ENCODE assay signal across 8 cellular contexts in genomic region chr4:113316879-113317278, GRCh38.
DNase-seq lines count a peak whose midpoint lies in the region; ATAC-seq and TF ChIP-seq lines count a peak whose summit lies in the region.

No MANE protein-coding gene starts in this region.

- peak; percentile 100 for ATAC-seq in GM19438 (IDR thresholded peaks at IDR 0.05; ENCODE audit: low read depth, unreplicated experiment)
- peak; percentile 95 for ATAC-seq in HG03280 (IDR thresholded peaks at IDR 0.05; ENCODE audit: unreplicated experiment)

- no peaks in the 10 kb centered on the region for H3K36me3 Mint-ChIP-seq in mesothelial cell of epicardium

- H3K9me3 Mint-ChIP-seq in mesothelial cell of epicardium = no peaks in the 10 kb centered on the region

- DNase-seq in GM10266 (ENCODE audit: extremely low spot score) (peak; percentile 44), dermis blood vessel endothelial cell (peak; percentile 16), T-helper 9 cell (no peak), islet precursor cell (no peak), HUDEP-2 (lab: John Stamatoyannopoulos, UW; ENCODE audit: unreplicated experiment in 76 of 76) (no peak), mesothelial cell of epicardium (ENCODE audit: low spot score in 2 of 2, unreplicated experiment in 2 of 2) (no peak)

- TF ChIP-seq CTCF in GM10266 (IDR thresholded peaks at IDR 0.05; ENCODE audit: control insufficient read depth, insufficient read depth, low read depth, missing control alignments) (no peak), mesothelial cell of epicardium (IDR thresholded peaks at IDR 0.05; ENCODE audit: unreplicated experiment) (no peak)

- H3K4me1 Mint-ChIP-seq in mesothelial cell of epicardium = no peaks in the 10 kb centered on the region

- no peaks in the 10 kb centered on the region for H3K27me3 Mint-ChIP-seq in mesothelial cell of epicardium (ENCODE audit: low read depth)

- no peak overlapping the region for H3K27ac Mint-ChIP-seq in mesothelial cell of epicardium

- H3K4me3 Mint-ChIP-seq in mesothelial cell of epicardium = no peak overlapping the region

Comparison
In these comparisons a context has a peak if more than half of its experiments do, and no peak if none do; other contexts are left out.
1. DNase-seq: peak in GM10266 (single experiment) and dermis blood vessel endothelial cell (single experiment); none in T-helper 9 cell (single experiment), islet precursor cell (single experiment), HUDEP-2 (0 of 76) and mesothelial cell of epicardium (0 of 2).